13 cellular contexts compared by ENCODE assay signal in the genomic region with DNA sequence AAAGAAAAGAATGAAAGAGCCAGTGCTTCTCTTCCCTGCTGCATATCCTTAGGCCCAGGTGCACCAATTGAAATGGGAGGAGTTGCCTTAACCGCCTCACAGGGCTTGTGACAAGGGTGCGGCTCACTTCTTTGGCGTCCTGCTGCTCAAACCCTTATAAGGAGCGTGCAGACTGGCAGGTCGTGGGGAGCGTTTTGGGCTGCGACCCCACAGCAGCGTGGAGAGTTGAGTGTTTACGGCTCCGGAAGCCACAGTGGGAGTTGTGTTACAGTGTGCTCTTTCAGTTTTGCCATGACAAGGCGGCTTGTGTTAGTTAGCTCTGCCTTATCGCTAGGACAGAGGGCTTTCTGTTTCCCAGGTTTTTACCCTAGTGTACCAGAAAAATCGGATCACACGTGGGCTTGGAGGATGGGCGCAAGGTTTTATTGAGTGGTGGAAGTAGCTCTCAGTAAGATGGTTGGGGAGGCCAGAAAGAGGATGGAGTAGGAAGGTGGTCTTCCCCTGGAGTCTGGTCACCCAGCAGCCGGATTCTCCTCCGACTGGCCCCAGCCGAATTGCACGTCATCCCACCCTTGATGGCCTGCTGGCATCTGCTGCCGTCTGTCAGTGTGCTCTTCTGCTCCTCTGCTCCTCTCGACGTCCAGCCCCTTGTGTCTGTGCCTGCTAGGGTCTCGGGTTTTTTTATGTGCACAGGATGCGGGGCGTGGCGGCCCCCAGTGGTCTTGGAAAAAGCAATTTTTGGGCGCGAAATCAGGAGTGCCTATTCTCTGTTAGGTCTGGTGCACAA.
DNase-seq lines count a peak whose midpoint lies in the region; ATAC-seq and TF ChIP-seq lines count a peak whose summit lies in the region.
"Had no signal": no experiment of that assay in that cellular context is flagged by ENCODE, and none has a peak within 500 bp of the region (broad histone marks: within the 10 kb centered on the region; RNA-seq: fewer than 3 reads in every experiment).

No MANE protein-coding gene starts in this region.

- H4K20me1 ChIP-seq in GM23248 (ENCODE audit: insufficient read depth): no peaks in the 10 kb centered on the region

- TF ChIP-seq EP300 in stomach (IDR thresholded peaks at IDR 0.05): no peak

- H3K27me3 Mint-ChIP-seq in activated T-cell treated with anti-CD3 and anti-CD28 coated beads, Interleukin-2, amount 50 U/mL, for 72 hours (ENCODE audit: low read depth): no peaks in the 10 kb centered on the region
- H3K27me3 Mint-ChIP-seq: activated CD4-positive, alpha-beta memory T cell treated with anti-CD3 and anti-CD28 coated beads for 36 hours; activated naive CD4-positive, alpha-beta T cell treated with anti-CD3 and anti-CD28 coated beads, Interleukin-2, amount 10 ng/mL, durations not matched to agents 7 days and 5 days; T-helper 17 cell had no signal

- no peak overlapping the region for H3K4me3 ChIP-seq in lower lobe of right lung
- no peak overlapping the region for H3K4me3 ChIP-seq in stomach
- H3K4me3 ChIP-seq in GM23248: no peak overlapping the region

- no peaks in the 10 kb centered on the region for H3K4me1 ChIP-seq in lower lobe of right lung
- no peaks in the 10 kb centered on the region for H3K4me1 ChIP-seq in stomach
- no peaks in the 10 kb centered on the region for H3K4me1 ChIP-seq in GM23248 (ENCODE audit: insufficient read depth)

- peaks cover 2 to 5% of the 10 kb centered on the region in 2 donors for H3K9me3 Mint-ChIP-seq in activated T-cell treated with anti-CD3 and anti-CD28 coated beads, Interleukin-2, amount 50 U/mL, for 72 hours

- H3K4me2 ChIP-seq in GM23248 (ENCODE audit: unreplicated experiment): no peak overlapping the region

- H3K27ac Mint-ChIP-seq in activated T-cell treated with anti-CD3 and anti-CD28 coated beads, Interleukin-2, amount 50 U/mL, for 72 hours: no peak overlapping the region
- H3K27ac Mint-ChIP-seq: activated CD4-positive, alpha-beta memory T cell treated with anti-CD3 and anti-CD28 coated beads for 36 hours; activated naive CD4-positive, alpha-beta T cell treated with anti-CD3 and anti-CD28 coated beads, Interleukin-2, amount 10 ng/mL, durations not matched to agents 7 days and 5 days; T-helper 17 cell had no signal

- H2AFZ ChIP-seq in GM23248: no peak overlapping the region

- H3K9me2 ChIP-seq in GM23248 (ENCODE audit: insufficient read depth): no peaks in the 10 kb centered on the region

- H3K9ac ChIP-seq in GM23248: no peak overlapping the region

- 58 to 76% (median 67%) methylated on average over 28 of the region's 28 CpGs for WGBS in stomach, 5 donors
- 32% methylated on average over 28 of the region's 28 CpGs for WGBS in GM23248 (ENCODE audit: low coverage in 1 of 2, low lambda C conversion rate in 2 of 2, missing lambda C conversion rate in 2 of 2), 2 experiments

- TF ChIP-seq POLR2A in stomach (IDR thresholded peaks at IDR 0.05): no peak

- no peaks in the 10 kb centered on the region for H3K79me2 ChIP-seq in GM23248 (ENCODE audit: insufficient read depth)

- H3K36me3 Mint-ChIP-seq in activated T-cell treated with anti-CD3 and anti-CD28 coated beads, Interleukin-2, amount 50 U/mL, for 72 hours (ENCODE audit: insufficient read depth in 2 of 2): no peaks in the 10 kb centered on the region
- H3K36me3 Mint-ChIP-seq: activated CD4-positive, alpha-beta memory T cell treated with anti-CD3 and anti-CD28 coated beads for 36 hours; activated naive CD4-positive, alpha-beta T cell treated with anti-CD3 and anti-CD28 coated beads, Interleukin-2, amount 10 ng/mL, durations not matched to agents 7 days and 5 days had no signal

- ATAC-seq in activated T-cell treated with anti-CD3 and anti-CD28 coated beads, Interleukin-2, amount 50 U/mL, for 72 hours (replicated peaks in 1 of 2): peak; percentile 17 to 31
- peak; percentile 32 to 41 for ATAC-seq in lower lobe of right lung
- ATAC-seq: T-helper 17 cell had no signal

- H3K36me3 ChIP-seq in lower lobe of right lung (no peaks in the 10 kb centered on the region), stomach (no peaks in the 10 kb centered on the region), GM23248 (ENCODE audit: low read depth) (no peaks in the 10 kb centered on the region)

- no peak overlapping the region for H3K4me3 Mint-ChIP-seq in activated T-cell treated with anti-CD3 and anti-CD28 coated beads, Interleukin-2, amount 50 U/mL, for 72 hours
- H3K4me3 Mint-ChIP-seq: activated CD4-positive, alpha-beta memory T cell treated with anti-CD3 and anti-CD28 coated beads for 36 hours; activated naive CD4-positive, alpha-beta T cell treated with anti-CD3 and anti-CD28 coated beads, Interleukin-2, amount 10 ng/mL, durations not matched to agents 7 days and 5 days; T-helper 17 cell had no signal

- TF ChIP-seq CTCF in lower lobe of right lung (IDR thresholded peaks at IDR 0.05) (no peak), stomach (IDR thresholded peaks at IDR 0.05) (no peak)

- peak overlapping the region; percentile 32 for H3K27ac ChIP-seq in angular gyrus (ENCODE audit: low read depth, low read length)
- H3K27ac ChIP-seq in lower lobe of right lung: no peak overlapping the region
- H3K27ac ChIP-seq in stomach: no peak overlapping the region
- H3K27ac ChIP-seq in GM23248: no peak overlapping the region

- no peaks in the 10 kb centered on the region for H3F3A ChIP-seq in GM23248 (ENCODE audit: insufficient read depth)

- in situ Hi-C loops in GM23248 (cut with MboI): no loop called here

- H3K27me3 ChIP-seq in lower lobe of right lung (ENCODE audit: low read depth) (no peaks in the 10 kb centered on the region), stomach (no peaks in the 10 kb centered on the region), GM23248 (replicated peaks; ENCODE audit: insufficient read depth) (no peaks in the 10 kb centered on the region)

- DNase-seq in activated T-cell treated with anti-CD3 and anti-CD28 coated beads, Interleukin-2, amount 50 U/mL, for 72 hours: no peak
- DNase-seq in activated T-cell treated with anti-CD3 and anti-CD28 coated beads, Interleukin-2, amount 50 U/mL, for 48 hours: no peak
- DNase-seq in lower lobe of right lung: no peak
- no peak for DNase-seq in NCI-H1694 (lab: John Stamatoyannopoulos, UW)
- no peak for DNase-seq in stomach
- DNase-seq in GM23248: no peak
- DNase-seq in activated CD8-positive, alpha-beta memory T cell treated with anti-CD3 and anti-CD28 coated beads for 24 hours: no peak
- DNase-seq: activated CD4-positive, alpha-beta memory T cell treated with anti-CD3 and anti-CD28 coated beads for 36 hours; activated naive CD4-positive, alpha-beta T cell treated with anti-CD3 and anti-CD28 coated beads, Interleukin-2, amount 10 ng/mL, durations not matched to agents 7 days and 5 days; DMS 273 treated with DMSO at 0.1 percent for 48 hours; T-helper 17 cell; trophoblast cell had no signal

- intact Hi-C loops in lower lobe of right lung (cut with DNase I): no loop called here
- intact Hi-C loops in stomach (cut with DNase I; ENCODE audit: low total_unique reads): no loop called here

- H3K4me1 Mint-ChIP-seq in activated T-cell treated with anti-CD3 and anti-CD28 coated beads, Interleukin-2, amount 50 U/mL, for 72 hours (ENCODE audit: low read depth): no peaks in the 10 kb centered on the region
- H3K4me1 Mint-ChIP-seq: activated naive CD4-positive, alpha-beta T cell treated with anti-CD3 and anti-CD28 coated beads, Interleukin-2, amount 10 ng/mL, durations not matched to agents 7 days and 5 days; T-helper 17 cell had no signal

- no peaks in the 10 kb centered on the region for H3K9me3 ChIP-seq in lower lobe of right lung
- H3K9me3 ChIP-seq in stomach: peaks cover 0 to 10% (median 0%) of the 10 kb centered on the region in 4 donors
- H3K9me3 ChIP-seq in GM23248 (ENCODE audit: low read depth): no peaks in the 10 kb centered on the region
